8 cellular contexts compared by ENCODE assay signal in the genomic region with DNA sequence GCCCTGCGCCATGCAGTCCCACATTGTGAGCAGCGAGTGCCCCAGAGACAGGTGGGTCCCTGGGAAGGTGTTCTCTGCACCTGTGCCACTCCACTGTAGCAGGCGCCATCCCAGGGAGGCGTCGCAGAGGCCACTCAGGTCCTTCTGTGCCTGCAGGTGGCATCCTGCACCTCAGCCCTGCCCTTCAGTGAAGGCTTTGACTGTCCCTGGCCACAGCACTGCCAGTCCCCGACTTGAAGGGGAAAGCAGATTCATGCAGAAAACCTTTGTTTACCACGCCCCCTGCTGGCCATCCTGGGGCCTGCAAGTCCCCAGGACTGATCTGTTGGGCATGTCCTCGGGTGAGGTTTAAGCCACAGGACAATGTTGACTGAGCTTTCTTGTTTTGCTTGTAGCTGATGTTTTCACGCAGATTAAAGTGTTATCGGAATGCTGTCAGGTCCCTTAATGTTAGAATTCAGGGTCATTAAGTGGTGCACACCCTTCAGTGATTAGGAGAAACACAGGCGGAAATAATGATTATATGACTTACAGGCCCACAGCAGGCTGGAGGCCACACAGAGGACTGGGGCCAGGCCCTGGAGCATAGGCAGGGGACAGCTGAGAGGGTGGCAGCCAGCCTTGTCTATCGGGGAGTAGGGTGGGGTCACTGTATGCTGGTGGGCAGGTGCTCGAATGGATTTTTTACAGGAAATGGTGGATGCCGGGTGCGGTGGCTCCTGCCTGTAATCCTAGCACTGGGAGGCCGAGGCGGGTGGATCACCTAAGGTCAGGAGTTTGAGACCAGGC. TPM values are rescaled to one million over a fixed set of nuclear protein-coding genes. Genes with fewer than 3 reads are reported as not detected.
DNase-seq lines count a peak whose midpoint lies in the region; ATAC-seq lines count a peak whose summit lies in the region.

No MANE protein-coding gene starts in this region.

- H3K4me3 ChIP-seq in effector memory CD4-positive, alpha-beta T cell (ENCODE audit: insufficient read depth, low read depth, low read length, poor library complexity, severe bottlenecking), result no peak overlapping the region
- H3K4me3 ChIP-seq in mesendoderm (ENCODE audit: low read length), result no peak overlapping the region

- WGBS in mesendoderm (ENCODE audit: extremely low coverage, insufficient coverage, low lambda C conversion rate), result no CpG with 5 or more reads among the region's 17 CpGs

- peak overlapping the region; percentile 9 for H3K56ac ChIP-seq in mesendoderm (ENCODE audit: low read length)

- no peak overlapping the region for H2BK5ac ChIP-seq in mesendoderm (ENCODE audit: low read length)

- H3K27ac ChIP-seq in effector memory CD4-positive, alpha-beta T cell (ENCODE audit: insufficient read depth, low read length, poor library complexity, severe bottlenecking), result no peak overlapping the region
- no peak overlapping the region for H3K27ac ChIP-seq in mesendoderm (ENCODE audit: low read depth, low read length)

- H3K79me2 ChIP-seq in mesendoderm (ENCODE audit: control insufficient read depth, insufficient read depth, low read length), result peaks cover 24% of the 10 kb centered on the region

- H3K4me2 ChIP-seq in mesendoderm (ENCODE audit: low read length), result no peak overlapping the region

- no peak overlapping the region for H4K8ac ChIP-seq in mesendoderm (ENCODE audit: low read depth, low read length)

- H3K79me1 ChIP-seq in mesendoderm (ENCODE audit: low read length), result peaks cover 24% of the 10 kb centered on the region

- no peak overlapping the region for H3K9ac ChIP-seq in mesendoderm (ENCODE audit: low read length)

- no peaks in the 10 kb centered on the region for H3K9me3 ChIP-seq in effector memory CD4-positive, alpha-beta T cell (ENCODE audit: control insufficient read depth, low read length)

- H3K36me3 ChIP-seq in effector memory CD4-positive, alpha-beta T cell (ENCODE audit: control insufficient read depth, insufficient read depth, low read length), result peaks cover 35% of the 10 kb centered on the region
- H3K36me3 ChIP-seq in mesendoderm (ENCODE audit: control insufficient read depth, insufficient read depth, low read length), result peaks cover 22% of the 10 kb centered on the region

- no peak overlapping the region for H2AK5ac ChIP-seq in mesendoderm (ENCODE audit: low read length)

- no peak overlapping the region for H3K18ac ChIP-seq in mesendoderm (ENCODE audit: low read length)

- H3K27me3 ChIP-seq in effector memory CD4-positive, alpha-beta T cell (replicated peaks; ENCODE audit: control insufficient read depth, insufficient read depth, low read length, poor library complexity, severe bottlenecking), result no peaks in the 10 kb centered on the region
- H3K27me3 ChIP-seq in mesendoderm (ENCODE audit: insufficient read depth, low read length, poor library complexity), result no peaks in the 10 kb centered on the region

- H3K4me1 ChIP-seq in effector memory CD4-positive, alpha-beta T cell (ENCODE audit: control insufficient read depth, insufficient read depth, low read length, poor library complexity, severe bottlenecking), result peaks cover 45% of the 10 kb centered on the region
- H3K4me1 ChIP-seq in mesendoderm (ENCODE audit: control insufficient read depth, low read depth, low read length), result peaks cover 5% of the 10 kb centered on the region

- H3K4ac ChIP-seq in mesendoderm (ENCODE audit: low read depth, low read length), result no peak overlapping the region

- DNase-seq in COR-L47 (lab: John Stamatoyannopoulos, UW) (peak; percentile 64), HK-2 (ENCODE audit: unreplicated experiment) (peak; percentile 93), NOMO-1 (lab: John Stamatoyannopoulos, UW; ENCODE audit: unreplicated experiment in 2 of 2) (peak; percentile 53 to 70), mesendoderm (peak; percentile 91)
- peak; percentile 63 to 91 (median 86) for DNase-seq in activated CD8-positive, alpha-beta memory T cell treated with anti-CD3 and anti-CD28 coated beads for 48 hours (ENCODE audit: low read depth in 2 of 3, low spot score in 2 of 3)
- peak; percentile 76 to 87 (median 81) for DNase-seq in effector memory CD4-positive, alpha-beta T cell
- DNase-seq in stimulated activated CD8-positive, alpha-beta memory T cell treated with anti-CD3 and anti-CD28 coated beads, Interleukin-2, amount 100 ng/mL, for 1 hour (ENCODE audit: low read depth in 2 of 2), result peak; percentile 84 to 85

- H3K23ac ChIP-seq in mesendoderm (ENCODE audit: low read length), result no peak overlapping the region

- no peak overlapping the region for H2BK120ac ChIP-seq in mesendoderm (ENCODE audit: low read depth, low read length)

- ATAC-seq in HG02678 (IDR thresholded peaks at IDR 0.05; ENCODE audit: unreplicated experiment), result no peak

- H4K5ac ChIP-seq in mesendoderm (ENCODE audit: low read length), result no peak overlapping the region

- no peak overlapping the region for H2BK15ac ChIP-seq in mesendoderm (replicated peaks; ENCODE audit: low read depth)

RNA-seq across cellular contexts. Expression of gene TACC3, which starts 5.0 kb away (rescaled TPM):
- 125 TPM for polyA plus RNA-seq in mesendoderm (2013, experiment 1 of 2)
- 122 TPM for polyA plus RNA-seq in mesendoderm (2013, experiment 2 of 2)

RNA-seq across cellular contexts. Expression of gene TMEM129, which starts 5.2 kb away (rescaled TPM):
- 10.9 TPM for polyA plus RNA-seq in mesendoderm (2013, experiment 1 of 2)
- polyA plus RNA-seq in mesendoderm (2013, experiment 2 of 2), result 10.7 TPM

RNA-seq across cellular contexts. Expression of gene SLBP, which starts 14.2 kb away (rescaled TPM):
- 43.5 TPM for polyA plus RNA-seq in mesendoderm (2013, experiment 1 of 2)
- polyA plus RNA-seq in mesendoderm (2013, experiment 2 of 2), result 43.0 TPM

RNA-seq across cellular contexts. Expression of gene FAM53A, which starts 42.2 kb away (rescaled TPM):
- polyA plus RNA-seq in mesendoderm (2013, experiment 1 of 2), result 0.20 TPM
- polyA plus RNA-seq in mesendoderm (2013, experiment 2 of 2), result 0.50 TPM
